ENCODE assay signal across 12 cellular contexts in genomic region chr1:118841521-118841920, GRCh38.
DNase-seq lines count a peak whose midpoint lies in the region; ATAC-seq lines count a peak whose summit lies in the region.
"Had no signal": no experiment of that assay in that cellular context is flagged by ENCODE, and none has a peak within 500 bp of the region (broad histone marks: within the 10 kb centered on the region; RNA-seq: fewer than 3 reads in every experiment).

No MANE protein-coding gene starts in this region.

- ATAC-seq in HG02642 (IDR thresholded peaks at IDR 0.05; ENCODE audit: poor library complexity, unreplicated experiment), result peak; percentile 43
- peak; percentile 48 for ATAC-seq in left lobe of liver
- no peak for ATAC-seq in effector memory CD8-positive, alpha-beta T cell (replicated peaks)
- no peak for ATAC-seq in HG02798 (IDR thresholded peaks at IDR 0.05; ENCODE audit: poor library complexity, unreplicated experiment)
- ATAC-seq: CD8-positive, alpha-beta T cell had no signal

- no peak overlapping the region for H3K4me3 ChIP-seq in BLaER1 treated with 17β-estradiol and CSF1 and Interleukin-3, amounts not matched to agents 10 nM and 100 nM

- H3K27ac ChIP-seq in BLaER1 treated with 17β-estradiol and CSF1 and Interleukin-3, amounts not matched to agents 10 nM and 100 nM, result no peak overlapping the region

- H3K27me3 Mint-ChIP-seq in effector memory CD8-positive, alpha-beta T cell, result no peaks in the 10 kb centered on the region
- H3K27me3 Mint-ChIP-seq: B cell had no signal

- H3K27ac Mint-ChIP-seq in effector memory CD8-positive, alpha-beta T cell, result no peak overlapping the region
- H3K27ac Mint-ChIP-seq: B cell; CD8-positive, alpha-beta T cell; T-helper 1 cell treated with Interleukin-12 subunit alpha and Interleukin-12 subunit beta and Interleukin-4 antibody, amounts not matched to agents 30 μg/mL and 1 μg/mL, for 36 hours had no signal

- H3K4me1 ChIP-seq in BLaER1 treated with 17β-estradiol and CSF1 and Interleukin-3, amounts not matched to agents 10 nM and 100 nM, result peaks cover 0 to 23% (median 11%) of the 10 kb centered on the region in 10 experiments; a peak in 15 of 20 replicates

- no peak overlapping the region for H3K4me3 Mint-ChIP-seq in effector memory CD8-positive, alpha-beta T cell
- H3K4me3 Mint-ChIP-seq: B cell; CD8-positive, alpha-beta T cell; T-helper 1 cell treated with Interleukin-12 subunit alpha and Interleukin-12 subunit beta and Interleukin-4 antibody, amounts not matched to agents 30 μg/mL and 1 μg/mL, for 36 hours had no signal

- H3K4me1 Mint-ChIP-seq in effector memory CD8-positive, alpha-beta T cell (ENCODE audit: low read depth in 2 of 2), result no peaks in the 10 kb centered on the region

- no peaks in the 10 kb centered on the region for H3K36me3 ChIP-seq in BLaER1 treated with 17β-estradiol and CSF1 and Interleukin-3, amounts not matched to agents 10 nM and 100 nM

- DNase-seq in NOMO-1 (lab: John Stamatoyannopoulos, UW; ENCODE audit: unreplicated experiment in 2 of 2), result peak; percentile 43 to 51
- DNase-seq in left lobe of liver (ENCODE audit: low spot score), result no peak
- no peak for DNase-seq in effector memory CD8-positive, alpha-beta T cell
- no peak for DNase-seq in NCI-H1930 (lab: John Stamatoyannopoulos, UW)
- DNase-seq: ACHN; CD8-positive, alpha-beta T cell; NCI-H2107 had no signal

- no peaks in the 10 kb centered on the region for H3K36me3 Mint-ChIP-seq in effector memory CD8-positive, alpha-beta T cell (ENCODE audit: insufficient read depth)
- H3K36me3 Mint-ChIP-seq: CD8-positive, alpha-beta T cell had no signal

- H3K27me3 ChIP-seq in BLaER1 treated with 17β-estradiol and CSF1 and Interleukin-3, amounts not matched to agents 10 nM and 100 nM, result no peaks in the 10 kb centered on the region

- peaks cover 0 to 9% of the 10 kb centered on the region in 2 donors for H3K9me3 Mint-ChIP-seq in effector memory CD8-positive, alpha-beta T cell

- peak overlapping the region in 9 of 11 experiments; percentile 3 to 45 (median 22); a peak in 14 of 22 replicates for H3K4me2 ChIP-seq in BLaER1 treated with 17β-estradiol and CSF1 and Interleukin-3, amounts not matched to agents 10 nM and 100 nM

- no peak overlapping the region for H3K9ac ChIP-seq in BLaER1 treated with 17β-estradiol and CSF1 and Interleukin-3, amounts not matched to agents 10 nM and 100 nM

- H4K20me1 ChIP-seq in BLaER1 treated with 17β-estradiol and CSF1 and Interleukin-3, amounts not matched to agents 10 nM and 100 nM, result no peaks in the 10 kb centered on the region

- no peaks in the 10 kb centered on the region for H3K9me3 ChIP-seq in BLaER1 treated with 17β-estradiol and CSF1 and Interleukin-3, amounts not matched to agents 10 nM and 100 nM (replicated peaks in 1 of 11)

Comparison
In these comparisons a context has a peak if more than half of its experiments do, and no peak if none do; other contexts are left out.
1. ATAC-seq: peak in HG02642 (single experiment) and left lobe of liver (single experiment); none in effector memory CD8-positive, alpha-beta T cell (single experiment) and HG02798 (single experiment).
2. DNase-seq: peak in NOMO-1 (2 of 2); none in left lobe of liver (single experiment), effector memory CD8-positive, alpha-beta T cell (0 of 3) and NCI-H1930 (0 of 2).